Comparison of ENCODE assay signal across 1 cellular context in genomic region chr9:72577212-72577753, GRCh38.
TF ChIP-seq lines count a peak whose summit lies in the region.

No MANE protein-coding gene starts in this region.

TF ChIP-seq in A549, 52 proteins besides CTCF, POLR2A, EP300 and RAD21 (continued from another document):
- TF ChIP-seq NFE2L2 (conservative IDR thresholded peaks at IDR 0.05; ENCODE audit: low read length) (peak; percentile 77), NPAS2 (CRISPR knock-in tag; IDR thresholded peaks at IDR 0.05; ENCODE audit: borderline replicate concordance) (no peak), JUNB (IDR thresholded peaks at IDR 0.05) (peak; percentile 88), HOXA7 (CRISPR knock-in tag; IDR thresholded peaks at IDR 0.05) (no peak), SMC3 (IDR thresholded peaks at IDR 0.05) (peak; percentile 33; the same call in 2 of the 3 replicates), CEBPB (IDR thresholded peaks at IDR 0.05) (peak; percentile 83 to 94), NR3C1 (IDR thresholded peaks at IDR 0.05) (no peak)
- TF ChIP-seq, protein P1, sequence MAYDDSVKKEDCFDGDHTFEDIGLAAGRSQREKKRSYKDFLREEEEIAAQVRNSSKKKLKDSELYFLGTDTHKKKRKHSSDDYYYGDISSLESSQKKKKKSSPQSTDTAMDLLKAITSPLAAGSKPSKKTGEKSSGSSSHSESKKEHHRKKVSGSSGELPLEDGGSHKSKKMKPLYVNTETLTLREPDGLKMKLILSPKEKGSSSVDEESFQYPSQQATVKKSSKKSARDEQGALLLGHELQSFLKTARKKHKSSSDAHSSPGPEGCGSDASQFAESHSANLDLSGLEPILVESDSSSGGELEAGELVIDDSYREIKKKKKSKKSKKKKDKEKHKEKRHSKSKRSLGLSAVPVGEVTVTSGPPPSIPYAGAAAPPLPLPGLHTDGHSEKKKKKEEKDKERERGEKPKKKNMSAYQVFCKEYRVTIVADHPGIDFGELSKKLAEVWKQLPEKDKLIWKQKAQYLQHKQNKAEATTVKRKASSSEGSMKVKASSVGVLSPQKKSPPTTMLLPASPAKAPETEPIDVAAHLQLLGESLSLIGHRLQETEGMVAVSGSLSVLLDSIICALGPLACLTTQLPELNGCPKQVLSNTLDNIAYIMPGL (CRISPR knock-in tag; IDR thresholded peaks at IDR 0.05; ENCODE audit: borderline replicate concordance) = no peak
- TF ChIP-seq, protein P2, sequence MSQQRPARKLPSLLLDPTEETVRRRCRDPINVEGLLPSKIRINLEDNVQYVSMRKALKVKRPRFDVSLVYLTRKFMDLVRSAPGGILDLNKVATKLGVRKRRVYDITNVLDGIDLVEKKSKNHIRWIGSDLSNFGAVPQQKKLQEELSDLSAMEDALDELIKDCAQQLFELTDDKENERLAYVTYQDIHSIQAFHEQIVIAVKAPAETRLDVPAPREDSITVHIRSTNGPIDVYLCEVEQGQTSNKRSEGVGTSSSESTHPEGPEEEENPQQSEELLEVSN (IDR thresholded peaks at IDR 0.05; ENCODE audit: borderline replicate concordance, low read depth) = no peak
